In the genomic region with DNA sequence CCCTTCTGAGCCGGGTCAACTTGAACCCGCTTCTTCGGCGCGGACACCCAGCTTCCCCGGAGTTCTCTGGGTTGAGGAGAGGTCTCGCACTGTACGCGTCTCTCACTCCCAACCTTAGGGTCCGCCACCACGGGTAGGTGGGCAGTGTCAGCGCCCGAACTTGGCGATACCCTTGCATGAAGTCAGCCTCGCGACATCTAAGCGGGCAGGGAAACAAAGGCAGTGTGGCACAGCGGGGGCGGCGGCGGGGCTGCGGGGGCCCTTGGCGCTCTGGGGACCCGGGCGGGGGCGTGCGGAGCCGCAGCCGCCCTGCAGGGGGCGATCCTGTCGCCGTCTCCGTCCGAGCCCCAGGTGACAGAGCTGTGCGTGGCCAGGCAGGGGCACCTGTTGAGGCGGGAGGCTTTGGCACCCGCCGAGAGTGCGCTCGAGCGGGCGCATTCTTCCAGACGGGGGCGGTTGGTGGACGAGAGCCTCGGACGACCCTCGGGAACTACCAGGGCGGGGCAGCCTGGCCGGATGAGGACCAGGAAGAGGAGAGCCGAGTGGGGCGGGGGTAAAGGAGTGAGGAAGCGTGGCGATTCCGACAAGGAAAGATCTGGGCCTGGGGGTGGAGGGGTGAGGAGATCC, we compare ENCODE assay signal across 1 cellular context.
TF ChIP-seq lines count a peak whose summit lies in the region.

No MANE protein-coding gene starts in this region.

TF ChIP-seq in HEK293, 187 proteins besides CTCF, POLR2A, EP300 and RAD21 (continued from another document):
- TF ChIP-seq, protein P1, sequence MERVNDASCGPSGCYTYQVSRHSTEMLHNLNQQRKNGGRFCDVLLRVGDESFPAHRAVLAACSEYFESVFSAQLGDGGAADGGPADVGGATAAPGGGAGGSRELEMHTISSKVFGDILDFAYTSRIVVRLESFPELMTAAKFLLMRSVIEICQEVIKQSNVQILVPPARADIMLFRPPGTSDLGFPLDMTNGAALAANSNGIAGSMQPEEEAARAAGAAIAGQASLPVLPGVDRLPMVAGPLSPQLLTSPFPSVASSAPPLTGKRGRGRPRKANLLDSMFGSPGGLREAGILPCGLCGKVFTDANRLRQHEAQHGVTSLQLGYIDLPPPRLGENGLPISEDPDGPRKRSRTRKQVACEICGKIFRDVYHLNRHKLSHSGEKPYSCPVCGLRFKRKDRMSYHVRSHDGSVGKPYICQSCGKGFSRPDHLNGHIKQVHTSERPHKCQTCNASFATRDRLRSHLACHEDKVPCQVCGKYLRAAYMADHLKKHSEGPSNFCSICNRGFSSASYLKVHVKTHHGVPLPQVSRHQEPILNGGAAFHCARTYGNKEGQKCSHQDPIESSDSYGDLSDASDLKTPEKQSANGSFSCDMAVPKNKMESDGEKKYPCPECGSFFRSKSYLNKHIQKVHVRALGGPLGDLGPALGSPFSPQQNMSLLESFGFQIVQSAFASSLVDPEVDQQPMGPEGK (tag by site-specific recombination; IDR thresholded peaks at IDR 0.05), result peak; percentile 75
- TF ChIP-seq ZNF335 (tag by site-specific recombination; conservative IDR thresholded peaks at IDR 0.05) (peak; percentile 34), EGR2 (tag by site-specific recombination; IDR thresholded peaks at IDR 0.05; ENCODE audit: low read depth) (peak; percentile 26; the same call in 1 of the 2 replicates), PRDM1 (tag by site-specific recombination; IDR thresholded peaks at IDR 0.05) (no peak), ZNF76 (tag by site-specific recombination; IDR thresholded peaks at IDR 0.05; ENCODE audit: borderline replicate concordance, low read depth) (no peak), ZFHX2 (tag by site-specific recombination; conservative IDR thresholded peaks at IDR 0.05) (peak; percentile 68), FEZF1 (tag by site-specific recombination; IDR thresholded peaks at IDR 0.05) (no peak), ZIC2 (tag by site-specific recombination; IDR thresholded peaks at IDR 0.05) (peak; percentile 50), ZNF341 (tag by site-specific recombination; IDR thresholded peaks at IDR 0.05; ENCODE audit: low read depth) (0 out of 2 replicates have a peak, but pooled peaks have one; percentile 3), ZSCAN16 (tag by site-specific recombination; IDR thresholded peaks at IDR 0.05) (no peak), GLI4 (tag by site-specific recombination; IDR thresholded peaks at IDR 0.05) (no peak), ZNF354C (tag by site-specific recombination; IDR thresholded peaks at IDR 0.05; ENCODE audit: borderline replicate concordance, low read depth) (no peak), ZNF621 (tag by site-specific recombination; IDR thresholded peaks at IDR 0.05) (no peak), KLF7 (tag by site-specific recombination; IDR thresholded peaks at IDR 0.05; ENCODE audit: borderline replicate concordance) (no peak), GLIS2 (tag by site-specific recombination; IDR thresholded peaks at IDR 0.05) (peak; percentile 49; the same call in 1 of the 2 replicates), ZNF423 (tag by site-specific recombination; IDR thresholded peaks at IDR 0.05) (no peak), ZBTB17 (tag by site-specific recombination; IDR thresholded peaks at IDR 0.05) (peak; percentile 69), ZBTB20 (tag by site-specific recombination; IDR thresholded peaks at IDR 0.05) (0 out of 2 replicates have a peak, but pooled peaks have one; percentile 40), ZEB2 (tag by site-specific recombination; IDR thresholded peaks at IDR 0.05) (0 out of 2 replicates have a peak, but pooled peaks have one; percentile 50), ZNF140 (tag by site-specific recombination; IDR thresholded peaks at IDR 0.05) (no peak), ZNF629 (tag by site-specific recombination; IDR thresholded peaks at IDR 0.05) (no peak)
- TF ChIP-seq, protein P2, sequence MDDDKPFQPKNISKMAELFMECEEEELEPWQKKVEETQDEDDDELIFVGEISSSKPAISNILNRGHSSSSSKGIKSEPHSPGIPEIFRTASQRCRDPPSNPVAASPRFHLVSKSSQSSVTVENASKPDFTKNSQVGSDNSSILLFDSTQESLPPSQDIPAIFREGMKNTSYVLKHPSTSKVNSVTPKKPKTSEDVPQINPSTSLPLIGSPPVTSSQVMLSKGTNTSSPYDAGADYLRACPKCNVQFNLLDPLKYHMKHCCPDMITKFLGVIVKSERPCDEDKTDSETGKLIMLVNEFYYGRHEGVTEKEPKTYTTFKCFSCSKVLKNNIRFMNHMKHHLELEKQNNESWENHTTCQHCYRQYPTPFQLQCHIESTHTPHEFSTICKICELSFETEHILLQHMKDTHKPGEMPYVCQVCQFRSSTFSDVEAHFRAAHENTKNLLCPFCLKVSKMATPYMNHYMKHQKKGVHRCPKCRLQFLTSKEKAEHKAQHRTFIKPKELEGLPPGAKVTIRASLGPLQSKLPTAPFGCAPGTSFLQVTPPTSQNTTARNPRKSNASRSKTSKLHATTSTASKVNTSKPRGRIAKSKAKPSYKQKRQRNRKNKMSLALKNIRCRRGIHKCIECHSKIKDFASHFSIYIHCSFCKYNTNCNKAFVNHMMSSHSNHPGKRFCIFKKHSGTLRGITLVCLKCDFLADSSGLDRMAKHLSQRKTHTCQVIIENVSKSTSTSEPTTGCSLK (tag by site-specific recombination; IDR thresholded peaks at IDR 0.05), result no peak
- TF ChIP-seq, protein P3, sequence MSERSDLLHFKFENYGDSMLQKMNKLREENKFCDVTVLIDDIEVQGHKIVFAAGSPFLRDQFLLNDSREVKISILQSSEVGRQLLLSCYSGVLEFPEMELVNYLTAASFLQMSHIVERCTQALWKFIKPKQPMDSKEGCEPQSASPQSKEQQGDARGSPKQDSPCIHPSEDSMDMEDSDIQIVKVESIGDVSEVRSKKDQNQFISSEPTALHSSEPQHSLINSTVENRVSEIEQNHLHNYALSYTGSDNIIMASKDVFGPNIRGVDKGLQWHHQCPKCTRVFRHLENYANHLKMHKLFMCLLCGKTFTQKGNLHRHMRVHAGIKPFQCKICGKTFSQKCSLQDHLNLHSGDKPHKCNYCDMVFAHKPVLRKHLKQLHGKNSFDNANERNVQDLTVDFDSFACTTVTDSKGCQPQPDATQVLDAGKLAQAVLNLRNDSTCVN (tag by site-specific recombination; optimal IDR thresholded peaks at IDR 0.05), result peak; percentile 30
